ENCODE assay signal across 8 cellular contexts in the genomic region with DNA sequence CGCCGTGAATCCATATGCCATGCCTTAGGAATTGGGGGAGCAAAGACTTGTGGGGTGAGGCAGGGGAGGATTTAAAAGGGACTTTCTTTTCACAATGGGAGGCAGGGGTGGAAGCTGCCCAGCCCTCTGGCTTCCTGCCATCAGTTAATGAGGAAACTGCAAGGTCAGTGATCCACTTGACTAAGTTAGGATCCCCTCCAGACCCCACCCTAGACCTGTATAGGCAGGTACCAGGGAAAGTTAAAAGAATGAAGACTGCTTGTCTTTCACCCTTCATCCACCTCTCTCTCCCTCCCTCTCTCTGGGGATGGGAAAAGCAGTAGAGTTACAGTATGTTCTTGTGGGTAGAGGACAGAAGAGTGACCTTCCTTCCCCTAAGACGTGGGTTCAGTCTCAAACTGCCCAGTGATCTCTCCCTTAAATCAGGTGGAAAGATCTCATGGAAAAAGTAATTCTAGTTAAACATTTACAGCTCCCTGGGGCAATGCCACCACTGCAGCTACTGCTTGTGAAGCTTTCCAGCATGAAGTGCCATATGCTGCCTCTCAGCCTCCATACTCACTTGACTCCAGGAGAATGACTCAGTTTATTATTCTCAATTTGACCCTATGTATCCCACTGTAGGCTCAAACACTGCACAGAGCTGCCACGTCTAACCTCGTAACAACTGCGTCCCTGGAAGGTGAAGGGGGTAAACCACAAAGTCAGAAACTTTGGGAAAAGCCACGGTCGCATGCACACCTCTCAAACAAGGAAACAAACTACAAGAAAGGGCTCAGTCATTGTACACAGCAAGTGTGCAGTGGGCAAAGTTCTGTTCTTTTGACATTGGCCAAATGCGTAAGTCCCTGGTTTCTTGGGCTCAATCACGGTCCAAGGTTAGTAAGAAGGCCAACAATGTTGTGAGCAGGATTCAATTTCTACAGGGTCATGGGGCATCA. TPM values are rescaled to one million over a fixed set of nuclear protein-coding genes. Genes with fewer than 3 reads are reported as not detected.
DNase-seq lines count a peak whose midpoint lies in the region; ATAC-seq, FAIRE-seq and TF ChIP-seq lines count a peak whose summit lies in the region.

No MANE protein-coding gene starts in this region.

- no peak for DNase-seq in activated CD4-positive, alpha-beta T cell treated with anti-CD3 and anti-CD28 coated beads for 36 hours
- no peak for DNase-seq in activated CD4-positive, alpha-beta T cell treated with anti-CD3 and anti-CD28 coated beads, Interleukin-2, amount 50 U/mL, for 48 hours
- DNase-seq in keratinocyte (ENCODE audit: low read depth, low spot score), result no peak
- no peak for DNase-seq in NCI-H226

- H3K27me3 ChIP-seq in keratinocyte (ENCODE audit: control insufficient read depth, extremely low read depth, insufficient read depth, low read length) (no peaks in the 10 kb centered on the region), stomach smooth muscle (ENCODE audit: control insufficient read depth in 1 of 2, insufficient read depth in 2 of 2, low read length in 2 of 2) (no peaks in the 10 kb centered on the region)

- CTCF ChIA-PET in activated CD4-positive, alpha-beta T cell treated with anti-CD3 and anti-CD28 coated beads for 36 hours (lab: Charles Lee), result interaction anchor here (1.0 to 1.2 kb wide), 3 partner anchors 11 to 24 kb away, joined by 3 to 5 read pairs (median 4); no protein-coding TSS in a partner anchor

- H3K27ac ChIP-seq in keratinocyte (ENCODE audit: control insufficient read depth, insufficient read depth, low read length) (no peak overlapping the region), stomach smooth muscle (ENCODE audit: low read length) (no peak overlapping the region)

- H3K4me3 ChIP-seq in keratinocyte (ENCODE audit: control insufficient read depth in 2 of 3, extremely low read depth in 1 of 3, insufficient read depth in 2 of 3, low read depth in 1 of 3, low read length in 3 of 3) (peak overlapping the region; percentile 79 to 90 (median 84)), stomach smooth muscle (ENCODE audit: low read length in 2 of 2) (peak overlapping the region; percentile 98 to 99)

- no peaks in the 10 kb centered on the region for H3K27me3 Mint-ChIP-seq in activated CD4-positive, alpha-beta T cell treated with anti-CD3 and anti-CD28 coated beads for 36 hours
- H3K27me3 Mint-ChIP-seq in activated naive CD8-positive, alpha-beta T cell, result no peaks in the 10 kb centered on the region

- H3K4me1 ChIP-seq in keratinocyte (ENCODE audit: control insufficient read depth, extremely low read depth, insufficient read depth, low read length) (peaks cover 14% of the 10 kb centered on the region), stomach smooth muscle (ENCODE audit: control insufficient read depth, insufficient read depth, low read length) (peaks cover 24% of the 10 kb centered on the region)

- dilution Hi-C loops in keratinocyte (cut with MboI; ENCODE audit: extremely low pct_ligation_motif_present, low sequenced_read_pairs), result no loop called here

- H3K36me3 Mint-ChIP-seq in activated CD4-positive, alpha-beta T cell treated with anti-CD3 and anti-CD28 coated beads for 36 hours (ENCODE audit: low read depth), result peaks cover 7% of the 10 kb centered on the region
- no peaks in the 10 kb centered on the region for H3K36me3 Mint-ChIP-seq in activated naive CD8-positive, alpha-beta T cell

- H3K9me1 ChIP-seq in keratinocyte (ENCODE audit: control insufficient read depth, extremely low read depth, insufficient read depth, low read length), result no peaks in the 10 kb centered on the region

- H3K9ac ChIP-seq in keratinocyte (ENCODE audit: control insufficient read depth, extremely low read depth, insufficient read depth, low read length), result peak overlapping the region; percentile 85
- peak overlapping the region; percentile 94 to 98 for H3K9ac ChIP-seq in stomach smooth muscle (ENCODE audit: low read length in 2 of 2)

- FAIRE-seq in keratinocyte (lab: Jason Lieb, UNC), result no peak

- peaks cover 4% of the 10 kb centered on the region for H3K79me2 ChIP-seq in keratinocyte (ENCODE audit: control insufficient read depth, insufficient read depth, low read length)

- no peak for ATAC-seq in activated CD4-positive, alpha-beta T cell treated with anti-CD3 and anti-CD28 coated beads for 36 hours
- ATAC-seq in HG02642 (IDR thresholded peaks at IDR 0.05; ENCODE audit: poor library complexity, unreplicated experiment) (no peak), GM18868 (IDR thresholded peaks at IDR 0.05; ENCODE audit: unreplicated experiment) (no peak)

- no peaks in the 10 kb centered on the region for H3K9me3 Mint-ChIP-seq in activated CD4-positive, alpha-beta T cell treated with anti-CD3 and anti-CD28 coated beads for 36 hours (ENCODE audit: low read depth)
- H3K9me3 Mint-ChIP-seq in activated naive CD8-positive, alpha-beta T cell (ENCODE audit: low read depth), result no peaks in the 10 kb centered on the region

- intact Hi-C loops in activated CD4-positive, alpha-beta T cell treated with anti-CD3 and anti-CD28 coated beads for 36 hours (cut with DNase I, micrococcal nuclease), result loop anchor here (1.0 to 2.0 kb wide), 7 partner anchors 24 to 328 kb away; partner anchors contain the start of genes EZH1 (in 2 of the 2), BECN1 (in 1 of the 2), BRCA1 (in 1 of the 2) and PSMC3IP (in 1 of the 2)

- no peaks in the 10 kb centered on the region for H3K9me3 ChIP-seq in keratinocyte (ENCODE audit: control insufficient read depth, low read depth, low read length)
- H3K9me3 ChIP-seq in stomach smooth muscle (ENCODE audit: control insufficient read depth in 2 of 2, low read length in 2 of 2), result no peaks in the 10 kb centered on the region

- peak overlapping the region; percentile 68 for H3K4me2 ChIP-seq in keratinocyte (ENCODE audit: control insufficient read depth, extremely low read depth, insufficient read depth, low read depth, low read length)

- H3K4me3 Mint-ChIP-seq in activated CD4-positive, alpha-beta T cell treated with anti-CD3 and anti-CD28 coated beads for 36 hours, result peak overlapping the region; percentile 87
- H3K4me3 Mint-ChIP-seq in activated naive CD8-positive, alpha-beta T cell, result peak overlapping the region; percentile 94

- peaks cover 16% of the 10 kb centered on the region for H3K4me1 Mint-ChIP-seq in activated CD4-positive, alpha-beta T cell treated with anti-CD3 and anti-CD28 coated beads for 36 hours
- H3K4me1 Mint-ChIP-seq in activated naive CD8-positive, alpha-beta T cell (ENCODE audit: low read depth), result peaks cover 18% of the 10 kb centered on the region

- H4K20me1 ChIP-seq in keratinocyte (ENCODE audit: control insufficient read depth, extremely low read depth, insufficient read depth, low read length), result no peaks in the 10 kb centered on the region

- no peak for TF ChIP-seq CTCF in keratinocyte (optimal IDR thresholded peaks at IDR 0.05 in 1 of 3, IDR thresholded peaks at IDR 0.05 in 1 of 3, conservative IDR thresholded peaks at IDR 0.05 in 1 of 3; ENCODE audit: extremely low read depth in 1 of 3, insufficient read depth in 2 of 3, low read length in 3 of 3)

- POLR2A ChIA-PET in activated CD4-positive, alpha-beta T cell treated with anti-CD3 and anti-CD28 coated beads for 36 hours (lab: Charles Lee), result no interaction called here

- no peak overlapping the region for H2AFZ ChIP-seq in keratinocyte (ENCODE audit: control insufficient read depth, low read length)

- no peak overlapping the region for H3K27ac Mint-ChIP-seq in activated CD4-positive, alpha-beta T cell treated with anti-CD3 and anti-CD28 coated beads for 36 hours
- peak overlapping the region; percentile 34 for H3K27ac Mint-ChIP-seq in activated naive CD8-positive, alpha-beta T cell

- H3K36me3 ChIP-seq in keratinocyte (ENCODE audit: control insufficient read depth in 2 of 2, extremely low read depth in 1 of 2, insufficient read depth in 2 of 2, low read length in 2 of 2) (peaks cover 0 to 5% of the 10 kb centered on the region in 2 experiments), stomach smooth muscle (ENCODE audit: control insufficient read depth in 2 of 2, insufficient read depth in 2 of 2, low read length in 2 of 2) (peaks cover 15 to 17% of the 10 kb centered on the region in 2 donors)

RNA-seq across cellular contexts. Expression of gene COA3, which starts 1.2 kb away (rescaled TPM):
- total RNA-seq in activated CD4-positive, alpha-beta T cell treated with anti-CD3 and anti-CD28 coated beads for 36 hours, result 10 to 100 TPM; 30.1 to 31.4 TPM
- 83.6 to 97.8 TPM (median 92.4 TPM) in 3 replicates for polyA plus RNA-seq in keratinocyte
- polyA plus RNA-seq in keratinocyte (2011; ENCODE audit: low read depth), result 9.0 TPM
- 98.9 and 109 TPM in 2 replicates for polyA plus RNA-seq in keratinocyte (2011; cell fraction: cytosol; rRNA removed)
- 39.4 and 43.3 TPM in 2 replicates for polyA plus RNA-seq in keratinocyte (2011; cell fraction: nucleus; rRNA removed)
- 55.9 and 93.7 TPM in 2 replicates for polyA plus RNA-seq in keratinocyte (2012; ENCODE audit: low replicate concordance)
- 36.0 to 54.3 TPM (median 41.2 TPM) in 3 replicates for polyA minus RNA-seq in keratinocyte
- polyA minus RNA-seq in keratinocyte (2011; cell fraction: cytosol; rRNA and poly(A)+ RNA removed), result 28.0 TPM
- 9.5 and 9.7 TPM in 2 replicates for polyA minus RNA-seq in keratinocyte (2011; cell fraction: nucleus; rRNA and poly(A)+ RNA removed)

RNA-seq across cellular contexts. Expression of gene CNTD1, which starts 1.3 kb away (rescaled TPM):
- not detected for total RNA-seq in activated CD4-positive, alpha-beta T cell treated with anti-CD3 and anti-CD28 coated beads for 36 hours
- polyA plus RNA-seq in keratinocyte, result not detected in 3 replicates
- polyA plus RNA-seq in keratinocyte (2011; ENCODE audit: low read depth), result not detected
- not detected in 2 replicates for polyA plus RNA-seq in keratinocyte (2011; cell fraction: cytosol; rRNA removed)
- not detected in 2 replicates for polyA plus RNA-seq in keratinocyte (2011; cell fraction: nucleus; rRNA removed)
- 0.26 and 1.3 TPM in 2 replicates for polyA plus RNA-seq in keratinocyte (2012; ENCODE audit: low replicate concordance)
- polyA minus RNA-seq in keratinocyte, result not detected in 3 replicates
- polyA minus RNA-seq in keratinocyte (2011; cell fraction: cytosol; rRNA and poly(A)+ RNA removed), result not detected
- polyA minus RNA-seq in keratinocyte (2011; cell fraction: nucleus; rRNA and poly(A)+ RNA removed), result not detected in 2 replicates

RNA-seq across cellular contexts. Expression of gene WNK4, which starts 16.9 kb away (rescaled TPM):
- total RNA-seq in activated CD4-positive, alpha-beta T cell treated with anti-CD3 and anti-CD28 coated beads for 36 hours, result under 1 TPM; 0.42 to 0.64 TPM
- polyA plus RNA-seq in keratinocyte, result 0.03 to 0.10 TPM (median 0.04 TPM) in 3 replicates
- 0.24 TPM for polyA plus RNA-seq in keratinocyte (2011; ENCODE audit: low read depth)
- polyA plus RNA-seq in keratinocyte (2011; cell fraction: cytosol; rRNA removed), result 0.10 and 0.13 TPM in 2 replicates
- polyA plus RNA-seq in keratinocyte (2011; cell fraction: nucleus; rRNA removed), result 0.36 and 0.53 TPM in 2 replicates
- polyA plus RNA-seq in keratinocyte (2012; ENCODE audit: low replicate concordance), result 0.15 and 1.2 TPM in 2 replicates
- polyA minus RNA-seq in keratinocyte, result 0.20 TPM in 1 of 3 replicates, not detected in the others
- polyA minus RNA-seq in keratinocyte (2011; cell fraction: cytosol; rRNA and poly(A)+ RNA removed), result not detected
- polyA minus RNA-seq in keratinocyte (2011; cell fraction: nucleus; rRNA and poly(A)+ RNA removed), result 0.32 and 0.39 TPM in 2 replicates

RNA-seq across cellular contexts. Expression of gene VPS25, which starts 24.1 kb away (rescaled TPM):
- 10 to 100 TPM; 62.5 to 64.0 TPM for total RNA-seq in activated CD4-positive, alpha-beta T cell treated with anti-CD3 and anti-CD28 coated beads for 36 hours
- polyA plus RNA-seq in keratinocyte, result 122 to 141 TPM (median 133 TPM) in 3 replicates
- polyA plus RNA-seq in keratinocyte (2011; ENCODE audit: low read depth), result 42.8 TPM
- 95.0 and 116 TPM in 2 replicates for polyA plus RNA-seq in keratinocyte (2011; cell fraction: cytosol; rRNA removed)
- polyA plus RNA-seq in keratinocyte (2011; cell fraction: nucleus; rRNA removed), result 85.7 and 87.1 TPM in 2 replicates
- polyA plus RNA-seq in keratinocyte (2012; ENCODE audit: low replicate concordance), result 66.2 and 101 TPM in 2 replicates
- polyA minus RNA-seq in keratinocyte, result 51.6 to 75.6 TPM (median 58.5 TPM) in 3 replicates
- polyA minus RNA-seq in keratinocyte (2011; cell fraction: cytosol; rRNA and poly(A)+ RNA removed), result 50.6 TPM
- polyA minus RNA-seq in keratinocyte (2011; cell fraction: nucleus; rRNA and poly(A)+ RNA removed), result 19.0 and 23.7 TPM in 2 replicates

RNA-seq across cellular contexts. Expression of gene BECN1, which starts 26.7 kb away (rescaled TPM):
- total RNA-seq in activated CD4-positive, alpha-beta T cell treated with anti-CD3 and anti-CD28 coated beads for 36 hours, result 100 to 1,000 TPM in 1 of 2 experiments, 10 to 100 TPM in 1; 69.1 to 101 TPM
- polyA plus RNA-seq in keratinocyte, result 71.6 to 94.2 TPM (median 89.8 TPM) in 3 replicates
- polyA plus RNA-seq in keratinocyte (2011; ENCODE audit: low read depth), result 93.1 TPM
- polyA plus RNA-seq in keratinocyte (2011; cell fraction: cytosol; rRNA removed), result 91.1 and 91.6 TPM in 2 replicates
- polyA plus RNA-seq in keratinocyte (2011; cell fraction: nucleus; rRNA removed), result 65.1 and 69.9 TPM in 2 replicates
- polyA plus RNA-seq in keratinocyte (2012; ENCODE audit: low replicate concordance), result 61.5 and 80.3 TPM in 2 replicates
- 43.1 to 72.1 TPM (median 56.0 TPM) in 3 replicates for polyA minus RNA-seq in keratinocyte
- 87.5 TPM for polyA minus RNA-seq in keratinocyte (2011; cell fraction: cytosol; rRNA and poly(A)+ RNA removed)
- polyA minus RNA-seq in keratinocyte (2011; cell fraction: nucleus; rRNA and poly(A)+ RNA removed), result 37.4 and 46.1 TPM in 2 replicates
